In genomic region chr14:81087230-81087629, GRCh38 we compare ENCODE assay signal across 33 cellular contexts.
"Had no signal": no experiment of that assay in that cellular context is flagged by ENCODE, and none has a peak within 500 bp of the region (broad histone marks: within the 10 kb centered on the region; RNA-seq: fewer than 3 reads in every experiment).

No MANE protein-coding gene starts in this region.

- H3K36me3 ChIP-seq: adrenal gland, brain microvascular endothelial cell, breast epithelium had no signal

- H3K9me3 ChIP-seq: adrenal gland, body of pancreas, breast epithelium had no signal

- H3K4me3 ChIP-seq: adrenal gland, body of pancreas, breast epithelium had no signal

- DNase-seq: activated B cell treated with CpG ODN at 0.5 μM for 24 hours; activated CD4-positive, alpha-beta memory T cell treated with anti-CD3 and anti-CD28 coated beads for 36 hours; activated CD4-positive, alpha-beta T cell treated with anti-CD3 and anti-CD28 coated beads for 4 hours; activated CD4-positive, alpha-beta T cell treated with anti-CD3 and anti-CD28 coated beads, Interleukin-2, amount 10 ng/mL, durations not matched to agents 24 days and 14 days; activated CD4-positive, alpha-beta T cell treated with anti-CD3 and anti-CD28 coated beads, Interleukin-2, amount 50 U/mL, for 1 hour; activated CD4-positive, alpha-beta T cell treated with anti-CD3 and anti-CD28 coated beads, Interleukin-2, amount 50 U/mL, for 4 hours; activated CD4-positive, CD25-positive, alpha-beta regulatory T cell treated with anti-CD3 and anti-CD28 coated beads, Interleukin-2, amount 50 U/mL, for 72 hours; activated CD8-positive, alpha-beta memory T cell treated with anti-CD3 and anti-CD28 coated beads, Interleukin-2, amount 50 U/mL, for 4 hours; activated CD8-positive, alpha-beta T cell treated with anti-CD3 and anti-CD28 coated beads for 36 hours; activated effector memory CD4-positive, alpha-beta T cell treated with anti-CD3 and anti-CD28 coated beads, Interleukin-2, amount 50 U/mL, for 16 hours; activated gamma-delta T cell treated with Interleukin-2 at 50 U/mL for 16 hours; activated naive CD4-positive, alpha-beta T cell; activated naive CD4-positive, alpha-beta T cell treated with anti-CD3 and anti-CD28 coated beads for 36 hours; activated naive CD4-positive, alpha-beta T cell treated with anti-CD3 and anti-CD28 coated beads, Interleukin-2, amount 50 U/mL, for 16 hours; activated naive CD8-positive, alpha-beta T cell treated with anti-CD3 and anti-CD28 coated beads for 36 hours; activated T-cell treated with anti-CD3 and anti-CD28 coated beads for 4 hours; activated T-cell treated with anti-CD3 and anti-CD28 coated beads, Interleukin-2, amount 50 U/mL, for 1 hour; activated T-cell treated with anti-CD3 and anti-CD28 coated beads, Interleukin-2, amount 50 U/mL, for 4 hours; activated T-cell treated with anti-CD3 and anti-CD28 coated beads, Interleukin-2, amount 50 U/mL, for 72 hours; adrenal gland; amniotic stem cell; aorta; body of pancreas; brain microvascular endothelial cell; central memory CD4-positive, alpha-beta T cell; T-helper 2 cell; T-helper 9 cell had no signal

- FAIRE-seq: astrocyte, TTC549 had no signal

- H3K27ac ChIP-seq: adrenal gland, body of pancreas, brain microvascular endothelial cell, breast epithelium, VCaP had no signal

- ATAC-seq: activated CD8-positive, alpha-beta T cell treated with anti-CD3 and anti-CD28 coated beads for 36 hours; activated naive CD4-positive, alpha-beta T cell treated with anti-CD3 and anti-CD28 coated beads, Interleukin-2, amount 50 U/mL, for 72 hours; activated T-cell treated with anti-CD3 and anti-CD28 coated beads, Interleukin-2, amount 50 U/mL, for 4 hours; activated T-cell treated with anti-CD3 and anti-CD28 coated beads, Interleukin-2, amount 50 U/mL, for 72 hours; activated T-helper 17 cell treated with anti-CD3 and anti-CD28 coated beads, Interleukin-2, amount 50 U/mL, for 72 hours; body of pancreas had no signal

- H3K4me1 ChIP-seq: adrenal gland, body of pancreas, breast epithelium had no signal

- H3K27me3 ChIP-seq: adrenal gland, body of pancreas, brain microvascular endothelial cell, breast epithelium had no signal
